ENCODE assay signal across 18 cellular contexts in genomic region chr16:15535772-15536171, GRCh38.
"Had no signal": no experiment of that assay in that cellular context is flagged by ENCODE, and none has a peak within 500 bp of the region (broad histone marks: within the 10 kb centered on the region; RNA-seq: fewer than 3 reads in every experiment).

No MANE protein-coding gene starts in this region.

- H3K27me3 Mint-ChIP-seq: IgD-negative memory B cell had no signal

- H3K4me3 Mint-ChIP-seq: IgD-negative memory B cell had no signal

- ATAC-seq: HepG2 had no signal

- DNase-seq: KBM-7, MV-4-11, NCI-H1092, NCI-H1105 treated with DMSO at 0.1 percent for 48 hours, NCI-H1417 treated with DMSO at 0.1 percent for 48 hours, NCI-H146, NCI-H1694 treated with DMSO at 0.1 percent for 48 hours, NCI-H1930, NCI-H2081, NCI-H2107, NCI-H2227 treated with DMSO at 0.1 percent for 48 hours, NCI-H69, NCI-H774, Right ventricle myocardium superior, RPMI8226, SIG-M5 had no signal

- H3K36me3 Mint-ChIP-seq: IgD-negative memory B cell had no signal
